Comparison of ENCODE assay signal across 8 cellular contexts in genomic region chr19:29812080-29812880, GRCh38. TPM values are rescaled to one million over a fixed set of nuclear protein-coding genes. Genes with fewer than 3 reads are reported as not detected.
DNase-seq lines count a peak whose midpoint lies in the region; ATAC-seq, FAIRE-seq and TF ChIP-seq lines count a peak whose summit lies in the region.

No MANE protein-coding gene starts in this region.

- no peak for FAIRE-seq in D721Med (lab: Jason Lieb, UNC)

- ATAC-seq in HG02884 (IDR thresholded peaks at IDR 0.05; ENCODE audit: unreplicated experiment) (peak; percentile 17), omental fat pad (ENCODE audit: low FRiP score) (peak; percentile 19)

- TF ChIP-seq CTCF in epithelial cell of esophagus (IDR thresholded peaks at IDR 0.05; ENCODE audit: insufficient read depth, low read depth, low read length, missing control alignments) (no peak), omental fat pad (IDR thresholded peaks at IDR 0.05) (no peak), D721Med (IDR thresholded peaks at IDR 0.05; ENCODE audit: insufficient read depth, missing control alignments) (no peak)

- H3K4me3 ChIP-seq in epithelial cell of esophagus (ENCODE audit: low read length) = peak overlapping the region; percentile 27

- DNase-seq in DMS 273 (lab: John Stamatoyannopoulos, UW; ENCODE audit: unreplicated experiment) (peak; percentile 31), DMS 273 treated with DMSO at 0.1 percent for 48 hours (lab: John Stamatoyannopoulos, UW) (no peak), T-helper 9 cell (peak; percentile 16), epithelial cell of esophagus (ENCODE audit: low read depth) (no peak), omental fat pad (ENCODE audit: low spot score) (no peak), NCI-H1694 (lab: John Stamatoyannopoulos, UW) (no peak), D721Med (ENCODE audit: insufficient read length, low spot score) (no peak)

RNA-seq across cellular contexts. Expression of gene CCNE1, which starts 0.5 kb away (rescaled TPM):
- 1 to 10 TPM in 3 of 4 donors, not detected in 1; 1.9 to 3.8 (median 2.9) TPM for total RNA-seq in omental fat pad

Comparison
In these comparisons a context has a peak if more than half of its experiments do, and no peak if none do; other contexts are left out.
1. DNase-seq: peak in DMS 273 (single experiment) and T-helper 9 cell (single experiment); none in DMS 273 treated with DMSO at 0.1 percent for 48 hours (single experiment), epithelial cell of esophagus (single experiment), omental fat pad (single experiment), NCI-H1694 (single experiment) and D721Med (single experiment).